ENCODE assay signal across 8 cellular contexts in genomic region chr9:131739192-131739961, GRCh38. TPM values are rescaled to one million over a fixed set of nuclear protein-coding genes. Genes with fewer than 3 reads are reported as not detected.
A peak's percentile ranks its signal among the peaks of the same experiment; 100 is the strongest.
DNase-seq lines count a peak whose midpoint lies in the region; ATAC-seq and TF ChIP-seq lines count a peak whose summit lies in the region.

No MANE protein-coding gene starts in this region.

- peaks cover 42% of the 10 kb centered on the region for H4K20me1 ChIP-seq in IMR-90 (ENCODE audit: insufficient read depth, low read length)

- H3K23ac ChIP-seq in IMR-90 (ENCODE audit: low read depth, low read length): peak overlapping the region; percentile 92

- peak overlapping the region; percentile 87 for H3K14ac ChIP-seq in IMR-90 (replicated peaks; ENCODE audit: low read depth, low read length)

- no peaks in the 10 kb centered on the region for H3K9me3 Mint-ChIP-seq in activated CD8-positive, alpha-beta memory T cell treated with anti-CD3 and anti-CD28 coated beads, Interleukin-2, amount 10 ng/mL, durations not matched to agents 7 days and 5 days (ENCODE audit: low read depth)
- H3K9me3 Mint-ChIP-seq in type B pancreatic cell: no peaks in the 10 kb centered on the region

- H3K36me3 Mint-ChIP-seq in activated CD8-positive, alpha-beta memory T cell treated with anti-CD3 and anti-CD28 coated beads, Interleukin-2, amount 10 ng/mL, durations not matched to agents 7 days and 5 days: peaks cover 17% of the 10 kb centered on the region
- peaks cover 6% of the 10 kb centered on the region for H3K36me3 Mint-ChIP-seq in type B pancreatic cell

- peak overlapping the region; percentile 35 for H2AK9ac ChIP-seq in IMR-90 (replicated peaks; ENCODE audit: low read depth, low read length, poor library complexity)

- ATAC-seq in GM19351 (IDR thresholded peaks at IDR 0.05; ENCODE audit: unreplicated experiment) (peak; percentile 18), IMR-90 (ENCODE audit: low read depth) (peak; percentile 64), HG02938 (IDR thresholded peaks at IDR 0.05; ENCODE audit: unreplicated experiment) (no peak)
- peak; percentile 31 for ATAC-seq in activated CD8-positive, alpha-beta memory T cell treated with anti-CD3 and anti-CD28 coated beads, Interleukin-2, amount 10 ng/mL, durations not matched to agents 7 days and 5 days

- peak overlapping the region; percentile 79 for H3K4me3 ChIP-seq in AG10803 (ENCODE audit: low read length)
- peak overlapping the region; percentile 81 for H3K4me3 ChIP-seq in IMR-90 (ENCODE audit: insufficient read depth, low read depth, low read length)
- H3K4me3 ChIP-seq in epithelial cell of proximal tubule (ENCODE audit: low read depth, low read length): peak overlapping the region; percentile 80
- H3K4me3 ChIP-seq in muscle layer of duodenum (ENCODE audit: low read depth in 1 of 2, low read length in 2 of 2): peak overlapping the region; percentile 78 to 85

- intact Hi-C loops in IMR-90 (cut with micrococcal nuclease): loop anchor here (2.0 kb wide), 2 partner anchors 131 to 149 kb away; no protein-coding TSS in a partner anchor

- WGBS in IMR-90 (ENCODE audit: extremely low coverage in 2 of 2, insufficient read length in 1 of 2), 2 experiments: 0% methylated on average over 10 of the region's 96 CpGs; no CpG with 5 or more reads in 1 of the 2 experiments

- no peak for TF ChIP-seq POLR2A in IMR-90 (IDR thresholded peaks at IDR 0.05; ENCODE audit: low read depth, low read length)

- POLR2A ChIA-PET in IMR-90 (lab: Charles Lee; ENCODE audit: unreplicated experiment): no interaction called here

- TF ChIP-seq RAD21 in IMR-90 (IDR thresholded peaks at IDR 0.05; ENCODE audit: low read length): no peak

- CTCF ChIA-PET in IMR-90 (lab: Yijun Ruan, JAX): interaction anchor here (0.8 to 1.7 kb wide), 6 partner anchors 12 to 182 kb away, joined by 3 to 6 read pairs (median 3); no protein-coding TSS in a partner anchor
- CTCF ChIA-PET in activated CD8-positive, alpha-beta memory T cell treated with anti-CD3 and anti-CD28 coated beads, Interleukin-2, amount 10 ng/mL, durations not matched to agents 7 days and 5 days (lab: Charles Lee): interaction anchor here (0.8 to 14.7 kb wide), 34 partner anchors 8 to 389 kb away, joined by 3 to 208 read pairs (median 6); no protein-coding TSS in a partner anchor

- no peak overlapping the region for H2BK20ac ChIP-seq in IMR-90 (ENCODE audit: low read depth, low read length)

- in situ Hi-C loops in IMR-90 (cut with MboI; ENCODE audit: low sequenced_read_pairs): no loop called here

- H3K4ac ChIP-seq in IMR-90 (ENCODE audit: low read depth, low read length): peak overlapping the region; percentile 71

- H3K4me1 ChIP-seq in IMR-90 (ENCODE audit: control insufficient read depth, insufficient read depth, low read length): peaks cover 20% of the 10 kb centered on the region
- H3K4me1 ChIP-seq in muscle layer of duodenum (ENCODE audit: control insufficient read depth in 1 of 2, insufficient read depth in 2 of 2, low read length in 2 of 2): peaks cover 31 to 33% of the 10 kb centered on the region in 2 donors

- H2BK120ac ChIP-seq in IMR-90 (ENCODE audit: low read depth, low read length): peak overlapping the region; percentile 60; the same call in 1 of the 2 replicates

- H3K4me1 Mint-ChIP-seq in activated CD8-positive, alpha-beta memory T cell treated with anti-CD3 and anti-CD28 coated beads, Interleukin-2, amount 10 ng/mL, durations not matched to agents 7 days and 5 days: peaks cover 52% of the 10 kb centered on the region
- peaks cover 42% of the 10 kb centered on the region for H3K4me1 Mint-ChIP-seq in type B pancreatic cell (ENCODE audit: unreplicated experiment)

- peak overlapping the region; percentile 20 for H2AK5ac ChIP-seq in IMR-90 (ENCODE audit: low read depth, low read length)

- BruUV-seq in IMR-90 (replicated peaks; lab: Mats Ljungman, UMichigan): no TSS peak

- peak overlapping the region; percentile 87 for H2AFZ ChIP-seq in IMR-90 (replicated peaks; ENCODE audit: low read length, poor library complexity)

- H2BK5ac ChIP-seq in IMR-90 (ENCODE audit: low read depth, low read length, poor library complexity, severe bottlenecking): peak overlapping the region; percentile 29

- peak overlapping the region; percentile 93 for H3K9ac ChIP-seq in IMR-90 (ENCODE audit: low read depth, low read length)

- H4K8ac ChIP-seq in IMR-90 (ENCODE audit: low read depth in 2 of 2, low read length in 2 of 2): peak overlapping the region in 1 of 2 experiments; percentile 41; a peak in 1 of 4 replicates

- peak overlapping the region; percentile 88 for H3K4me3 Mint-ChIP-seq in activated CD8-positive, alpha-beta memory T cell treated with anti-CD3 and anti-CD28 coated beads, Interleukin-2, amount 10 ng/mL, durations not matched to agents 7 days and 5 days
- peak overlapping the region; percentile 94 for H3K4me3 Mint-ChIP-seq in type B pancreatic cell

- peaks cover 17% of the 10 kb centered on the region for H3K9me1 ChIP-seq in IMR-90 (ENCODE audit: insufficient read depth, low read length)

- no peaks in the 10 kb centered on the region for H3K27me3 Mint-ChIP-seq in activated CD8-positive, alpha-beta memory T cell treated with anti-CD3 and anti-CD28 coated beads, Interleukin-2, amount 10 ng/mL, durations not matched to agents 7 days and 5 days
- H3K27me3 Mint-ChIP-seq in type B pancreatic cell: no peaks in the 10 kb centered on the region

- DNase-seq in AG10803 (ENCODE audit: low read depth) (peak; percentile 29), IMR-90 (no peak), epithelial cell of proximal tubule (ENCODE audit: low read depth) (no peak), type B pancreatic cell (ENCODE audit: extremely low spot score, unreplicated experiment) (peak; percentile 73)
- DNase-seq in activated CD8-positive, alpha-beta memory T cell treated with anti-CD3 and anti-CD28 coated beads, Interleukin-2, amount 10 ng/mL, durations not matched to agents 7 days and 5 days: peak; percentile 64

- dilution Hi-C loops in IMR-90 (cut with HindIII; ENCODE audit: low sequenced_read_pairs, unreplicated experiment): no loop called here

- no peak for TF ChIP-seq CTCF in AG10803 (conservative IDR thresholded peaks at IDR 0.05; ENCODE audit: low read length)
- TF ChIP-seq CTCF in IMR-90 (conservative IDR thresholded peaks at IDR 0.05; ENCODE audit: low read depth, low read length): 0 out of 2 replicates have a peak, but pooled peaks have one; percentile 0
- no peak for TF ChIP-seq CTCF in epithelial cell of proximal tubule (conservative IDR thresholded peaks at IDR 0.05; ENCODE audit: low read depth, low read length)
- no peak for TF ChIP-seq CTCF in type B pancreatic cell (conservative IDR thresholded peaks at IDR 0.05)

- H4K5ac ChIP-seq in IMR-90 (ENCODE audit: low read depth, low read length): peak overlapping the region; percentile 3; the same call in 1 of the 2 replicates

- H3K79me1 ChIP-seq in IMR-90 (ENCODE audit: low read depth in 1 of 2, low read length in 2 of 2): peaks cover 29 to 44% of the 10 kb centered on the region in 2 experiments; a peak in 3 of 4 replicates

- H3K18ac ChIP-seq in IMR-90 (ENCODE audit: low read depth, low read length): peak overlapping the region; percentile 48

- peak overlapping the region; percentile 92 for H3K4me2 ChIP-seq in IMR-90 (ENCODE audit: low read depth, low read length)

- no peak overlapping the region for H2BK15ac ChIP-seq in IMR-90 (ENCODE audit: low read depth, low read length)

- H3K9me3 ChIP-seq in IMR-90 (ENCODE audit: control insufficient read depth, insufficient read depth, low read length): no peaks in the 10 kb centered on the region
- no peaks in the 10 kb centered on the region for H3K9me3 ChIP-seq in muscle layer of duodenum (ENCODE audit: control insufficient read depth in 1 of 2, low read length in 2 of 2)

- no peaks in the 10 kb centered on the region for H3K27me3 ChIP-seq in IMR-90 (ENCODE audit: control insufficient read depth, insufficient read depth, low read length)
- no peaks in the 10 kb centered on the region for H3K27me3 ChIP-seq in muscle layer of duodenum (ENCODE audit: low read depth, low read length)

- H3K27ac ChIP-seq in IMR-90 (ENCODE audit: insufficient read depth, low read length) (peak overlapping the region; percentile 65), muscle layer of duodenum (ENCODE audit: low read length) (peak overlapping the region; percentile 81)

- H3K36me3 ChIP-seq in IMR-90 (ENCODE audit: control insufficient read depth, insufficient read depth, low read length): no peaks in the 10 kb centered on the region
- H3K36me3 ChIP-seq in muscle layer of duodenum (ENCODE audit: control insufficient read depth in 1 of 2, insufficient read depth in 2 of 2, low read length in 2 of 2): no peaks in the 10 kb centered on the region

- H3K56ac ChIP-seq in IMR-90 (ENCODE audit: extremely low read depth, insufficient read depth, low read length): peak overlapping the region; percentile 19; the same call in 1 of the 2 replicates

- H3K27ac Mint-ChIP-seq in activated CD8-positive, alpha-beta memory T cell treated with anti-CD3 and anti-CD28 coated beads, Interleukin-2, amount 10 ng/mL, durations not matched to agents 7 days and 5 days: peak overlapping the region; percentile 90
- H3K27ac Mint-ChIP-seq in type B pancreatic cell: peak overlapping the region; percentile 90

- peak overlapping the region; percentile 4 for H4K91ac ChIP-seq in IMR-90 (ENCODE audit: insufficient read depth, low read depth, low read length)

TF ChIP-seq in IMR-90, 13 proteins besides CTCF, POLR2A, EP300 and RAD21:
- TF ChIP-seq BHLHE40 (IDR thresholded peaks at IDR 0.05; ENCODE audit: low read depth, low read length): no peak
- TF ChIP-seq CHD1 (IDR thresholded peaks at IDR 0.05; ENCODE audit: low read depth, low read length): no peak
- TF ChIP-seq MXI1 (IDR thresholded peaks at IDR 0.05; ENCODE audit: borderline replicate concordance, low read depth, low read length): peak; percentile 48; the same call in 1 of the 2 replicates

RNA-seq across cellular contexts. Expression of gene RAPGEF1, which starts 0.5 kb away (rescaled TPM):
- total RNA-seq in IMR-90 (2012; rRNA removed) (13.1 and 13.3 TPM in 2 replicates), epithelial cell of proximal tubule (34.8 and 38.1 TPM in 2 replicates), type B pancreatic cell (ENCODE audit: low replicate concordance) (45.9 and 51.5 TPM in 2 replicates)
- 22.3 and 23.0 TPM in 2 replicates for polyA plus RNA-seq in IMR-90 (2012; rRNA removed)
- 14.6 and 21.5 TPM in 2 replicates for polyA plus RNA-seq in IMR-90 (2012; cell fraction: cytosol; rRNA removed)
- 30.5 and 31.7 TPM in 2 replicates for polyA plus RNA-seq in IMR-90 (2012; cell fraction: nucleus; rRNA removed; ENCODE audit: low replicate concordance)
- total RNA-seq in activated CD8-positive, alpha-beta memory T cell treated with anti-CD3 and anti-CD28 coated beads, Interleukin-2, amount 10 ng/mL, durations not matched to agents 7 days and 5 days: 100 to 1,000 TPM; 187 to 215 TPM

Comparison
In these comparisons a context has a peak if more than half of its experiments do, and no peak if none do; other contexts are left out.
1. DNase-seq: peak in AG10803 (single experiment), activated CD8-positive, alpha-beta memory T cell treated with anti-CD3 and anti-CD28 coated beads, Interleukin-2, amount 10 ng/mL, durations not matched to agents 7 days and 5 days (single experiment) and type B pancreatic cell (single experiment); none in IMR-90 (single experiment) and epithelial cell of proximal tubule (single experiment).
2. Peak in every context shown above with its lines, with median percentiles within 50 percentile points of each other: H3K4me3 ChIP-seq.